ENCODE assay signal across 19 cellular contexts in the genomic region with DNA sequence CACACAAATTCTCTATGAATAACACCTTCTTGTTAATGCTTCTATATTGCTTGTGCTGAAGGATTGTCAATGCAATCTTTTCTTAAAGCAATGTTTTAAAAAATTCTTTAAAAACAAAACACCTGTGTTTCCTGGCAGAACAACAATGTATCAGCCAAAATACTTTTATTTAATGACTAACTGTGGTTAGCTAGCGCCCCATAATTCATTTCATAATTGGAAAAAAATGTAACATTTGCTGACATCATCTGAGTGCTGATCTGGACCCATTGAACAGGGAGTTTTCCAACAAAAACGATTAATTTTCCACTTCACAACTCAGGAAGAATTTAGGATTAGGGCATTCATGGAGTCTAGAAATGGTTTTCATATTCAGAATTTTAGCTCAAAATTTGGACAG.
DNase-seq lines count a peak whose midpoint lies in the region; ATAC-seq and TF ChIP-seq lines count a peak whose summit lies in the region.
"Had no signal": no experiment of that assay in that cellular context is flagged by ENCODE, and none has a peak within 500 bp of the region (broad histone marks: within the 10 kb centered on the region; RNA-seq: fewer than 3 reads in every experiment).

No MANE protein-coding gene starts in this region.

- no peak for TF ChIP-seq RAD21 in Ishikawa (IDR thresholded peaks at IDR 0.05; ENCODE audit: low read depth)

- H3K4me1 Mint-ChIP-seq in activated CD8-positive, alpha-beta memory T cell treated with anti-CD3 and anti-CD28 coated beads, Interleukin-2, amount 10 ng/mL, durations not matched to agents 7 days and 5 days: peaks cover 12% of the 10 kb centered on the region

- CTCF ChIA-PET in activated CD8-positive, alpha-beta memory T cell treated with anti-CD3 and anti-CD28 coated beads, Interleukin-2, amount 10 ng/mL, durations not matched to agents 7 days and 5 days (lab: Charles Lee): no interaction called here

- TF ChIP-seq EP300 in Ishikawa (IDR thresholded peaks at IDR 0.05; ENCODE audit: borderline replicate concordance): 0 out of 2 replicates have a peak, but pooled peaks have one; percentile 13

- TF ChIP-seq CTCF in AG10803 (conservative IDR thresholded peaks at IDR 0.05; ENCODE audit: low read length): no peak

- H3K9me3 Mint-ChIP-seq in activated CD8-positive, alpha-beta memory T cell treated with anti-CD3 and anti-CD28 coated beads, Interleukin-2, amount 10 ng/mL, durations not matched to agents 7 days and 5 days (ENCODE audit: low read depth): peaks cover 29% of the 10 kb centered on the region

- H3K27me3 Mint-ChIP-seq in activated CD8-positive, alpha-beta memory T cell treated with anti-CD3 and anti-CD28 coated beads, Interleukin-2, amount 10 ng/mL, durations not matched to agents 7 days and 5 days: no peaks in the 10 kb centered on the region
- H3K27me3 Mint-ChIP-seq: activated CD4-positive, alpha-beta memory T cell treated with anti-CD3 and anti-CD28 coated beads for 36 hours; progenitor cell of endocrine pancreas had no signal

- H3K4me3 ChIP-seq in AG10803 (ENCODE audit: low read length): no peak overlapping the region
- H3K4me3 ChIP-seq: SJSA1, upper lobe of right lung had no signal

- no peak for ATAC-seq in activated CD8-positive, alpha-beta memory T cell treated with anti-CD3 and anti-CD28 coated beads, Interleukin-2, amount 10 ng/mL, durations not matched to agents 7 days and 5 days
- ATAC-seq in left colon (no peak), HG03039 (IDR thresholded peaks at IDR 0.05; ENCODE audit: unreplicated experiment) (no peak)
- ATAC-seq: upper lobe of right lung had no signal

- no peak overlapping the region for H3K4me3 Mint-ChIP-seq in activated CD8-positive, alpha-beta memory T cell treated with anti-CD3 and anti-CD28 coated beads, Interleukin-2, amount 10 ng/mL, durations not matched to agents 7 days and 5 days
- H3K4me3 Mint-ChIP-seq: activated CD4-positive, alpha-beta memory T cell treated with anti-CD3 and anti-CD28 coated beads for 36 hours; T-helper 2 cell treated with Interferon-gamma antibody and Interleukin-4, amounts not matched to agents 5 μg/mL and 100 μg/mL, for 36 hours had no signal

- H3K36me3 Mint-ChIP-seq in activated CD8-positive, alpha-beta memory T cell treated with anti-CD3 and anti-CD28 coated beads, Interleukin-2, amount 10 ng/mL, durations not matched to agents 7 days and 5 days: peaks cover 32% of the 10 kb centered on the region

- DNase-seq in AG10803 (ENCODE audit: low read depth) (peak; percentile 65), astrocyte of the hippocampus (ENCODE audit: low read depth, low spot score) (peak; percentile 23), iris pigment epithelial cell (ENCODE audit: low read depth) (peak; percentile 43), left colon (no peak), GF-D8 (lab: John Stamatoyannopoulos, UW) (no peak)
- DNase-seq in activated CD8-positive, alpha-beta memory T cell treated with anti-CD3 and anti-CD28 coated beads, Interleukin-2, amount 10 ng/mL, durations not matched to agents 7 days and 5 days: no peak
- DNase-seq: activated CD4-positive, alpha-beta memory T cell treated with anti-CD3 and anti-CD28 coated beads for 36 hours; activated naive CD4-positive, alpha-beta T cell; aorta; NCI-H1092 treated with DMSO at 0.1 percent for 48 hours; NCI-H524; small intestine; stimulated activated CD4-positive, alpha-beta T cell treated with anti-CD3 and anti-CD28 coated beads, Interleukin-4, amount 100 ng/mL, for 1 hour; upper lobe of right lung had no signal

- intact Hi-C loops in left colon (cut with DNase I, micrococcal nuclease): no loop called here

- no peak overlapping the region for H3K27ac Mint-ChIP-seq in activated CD8-positive, alpha-beta memory T cell treated with anti-CD3 and anti-CD28 coated beads, Interleukin-2, amount 10 ng/mL, durations not matched to agents 7 days and 5 days
- H3K27ac Mint-ChIP-seq: activated CD4-positive, alpha-beta memory T cell treated with anti-CD3 and anti-CD28 coated beads for 36 hours; progenitor cell of endocrine pancreas; T-helper 2 cell treated with Interferon-gamma antibody and Interleukin-4, amounts not matched to agents 5 μg/mL and 100 μg/mL, for 36 hours had no signal

TF ChIP-seq in Ishikawa, 13 proteins besides CTCF, POLR2A, EP300 and RAD21:
- peak; percentile 16; the same call in 1 of the 2 replicates for TF ChIP-seq NFIC (IDR thresholded peaks at IDR 0.05)
- no peak for TF ChIP-seq REST (IDR thresholded peaks at IDR 0.05; ENCODE audit: low read depth)

Comparison
In these comparisons a context has a peak if more than half of its experiments do, and no peak if none do; other contexts are left out.
1. DNase-seq: peak in AG10803 (single experiment), astrocyte of the hippocampus (single experiment) and iris pigment epithelial cell (single experiment); none in activated CD8-positive, alpha-beta memory T cell treated with anti-CD3 and anti-CD28 coated beads, Interleukin-2, amount 10 ng/mL, durations not matched to agents 7 days and 5 days (single experiment), left colon (0 of 2) and GF-D8 (single experiment).